15 cellular contexts compared by ENCODE assay signal in genomic region chr2:10372862-10373240, GRCh38.
A peak's percentile ranks its signal among the peaks of the same experiment; 100 is the strongest.
DNase-seq lines count a peak whose midpoint lies in the region; ATAC-seq, FAIRE-seq and TF ChIP-seq lines count a peak whose summit lies in the region.
"Had no signal": no experiment of that assay in that cellular context is flagged by ENCODE, and none has a peak within 500 bp of the region (broad histone marks: within the 10 kb centered on the region; RNA-seq: fewer than 3 reads in every experiment).

No MANE protein-coding gene starts in this region.

- no peak overlapping the region for H3K4me3 Mint-ChIP-seq in MCF 10A (ENCODE audit: unreplicated experiment)
- no peak overlapping the region for H3K4me3 Mint-ChIP-seq in brain
- H3K4me3 Mint-ChIP-seq in neural crest cell = no peak overlapping the region

- H3K4me1 Mint-ChIP-seq in MCF 10A (ENCODE audit: insufficient read depth, unreplicated experiment) (peaks cover 19% of the 10 kb centered on the region), brain (peaks cover 60% of the 10 kb centered on the region), neural crest cell (peaks cover 45% of the 10 kb centered on the region)

- CTCF ChIA-PET in MCF 10A (lab: Yijun Ruan, JAX) = interaction anchor here (0.6 kb wide), 1 partner anchor 239 kb away, joined by 4 read pairs; no protein-coding TSS in a partner anchor

- FAIRE-seq in urothelium cell line (lab: Jason Lieb, UNC) = no peak
- FAIRE-seq: A204.1 had no signal

- H3K36me3 ChIP-seq in breast epithelium = no peaks in the 10 kb centered on the region
- H3K36me3 ChIP-seq in WERI-Rb-1 = no peaks in the 10 kb centered on the region; the same call in 1 of the 2 replicates
- no peaks in the 10 kb centered on the region for H3K36me3 ChIP-seq in mucosa of descending colon (ENCODE audit: low read depth)

- no peak for TF ChIP-seq POLR2A in breast epithelium (IDR thresholded peaks at IDR 0.05)

- intact Hi-C loops in MCF 10A (cut with micrococcal nuclease) = no loop called here
- intact Hi-C loops in breast epithelium (cut with DNase I; ENCODE audit: low total_unique reads) = no loop called here
- intact Hi-C loops in mucosa of descending colon (cut with DNase I, micrococcal nuclease) = no loop called here

- H3K9me3 ChIP-seq in breast epithelium (no peaks in the 10 kb centered on the region), WERI-Rb-1 (ENCODE audit: severe bottlenecking) (no peaks in the 10 kb centered on the region), mucosa of descending colon (no peaks in the 10 kb centered on the region)
- H3K9me3 ChIP-seq: Peyer's patch had no signal

- TF ChIP-seq CTCF in MCF 10A (IDR thresholded peaks at IDR 0.05; ENCODE audit: unreplicated experiment) = no peak
- TF ChIP-seq CTCF in breast epithelium (IDR thresholded peaks at IDR 0.05) = no peak
- no peak for TF ChIP-seq CTCF in brain (conservative IDR thresholded peaks at IDR 0.05)
- TF ChIP-seq CTCF in neural crest cell (conservative IDR thresholded peaks at IDR 0.05) = no peak
- no peak for TF ChIP-seq CTCF in WERI-Rb-1 (IDR thresholded peaks at IDR 0.05; ENCODE audit: low read depth, low read length)
- TF ChIP-seq CTCF in mucosa of descending colon (IDR thresholded peaks at IDR 0.05) = no peak

- H3K27ac ChIP-seq in breast epithelium (no peak overlapping the region), WERI-Rb-1 (no peak overlapping the region)
- H3K27ac ChIP-seq: Peyer's patch had no signal

- DNase-seq in MCF 10A (ENCODE audit: unreplicated experiment) (no peak), breast epithelium (ENCODE audit: low spot score in 2 of 2) (no peak), neural crest cell (ENCODE audit: low read depth, low spot score) (no peak), WERI-Rb-1 (no peak), urothelium cell line (ENCODE audit: low spot score) (no peak), mucosa of descending colon (no peak)
- DNase-seq in effector CD8-positive, alpha-beta T cell (lab: John Stamatoyannopoulos, UW) = no peak
- DNase-seq: GF-D8, GOT3, NCI-H2029, NCI-H510A, Peyer's patch, SHP77 had no signal

- no TSS peak for BruUV-seq in MCF 10A (replicated peaks; lab: Mats Ljungman, UMichigan)

- ATAC-seq in mucosa of descending colon = no peak

- H3K27me3 Mint-ChIP-seq in MCF 10A (ENCODE audit: insufficient read depth, unreplicated experiment) (no peaks in the 10 kb centered on the region), brain (no peaks in the 10 kb centered on the region), neural crest cell (ENCODE audit: low read depth) (no peaks in the 10 kb centered on the region)

- no peaks in the 10 kb centered on the region for H3K4me1 ChIP-seq in breast epithelium
- peaks cover 5% of the 10 kb centered on the region for H3K4me1 ChIP-seq in mucosa of descending colon (ENCODE audit: low read depth)

- H3K27ac Mint-ChIP-seq in MCF 10A (ENCODE audit: low read depth, unreplicated experiment) = peak overlapping the region; percentile 23
- peak overlapping the region in 4 of 5 experiments; percentile 51 to 90 (median 56) for H3K27ac Mint-ChIP-seq in brain
- H3K27ac Mint-ChIP-seq in neural crest cell (ENCODE audit: unreplicated experiment) = peak overlapping the region; percentile 71

- H3K9me3 Mint-ChIP-seq in MCF 10A (ENCODE audit: unreplicated experiment) = no peaks in the 10 kb centered on the region
- no peaks in the 10 kb centered on the region for H3K9me3 Mint-ChIP-seq in brain
- no peaks in the 10 kb centered on the region for H3K9me3 Mint-ChIP-seq in neural crest cell

- H3K27me3 ChIP-seq in breast epithelium (no peaks in the 10 kb centered on the region), WERI-Rb-1 (ENCODE audit: insufficient read depth, low read depth, severe bottlenecking) (no peaks in the 10 kb centered on the region)
- H3K27me3 ChIP-seq: Peyer's patch had no signal

- POLR2A ChIA-PET in MCF 10A (lab: Yijun Ruan, JAX) = no interaction called here

- H3K36me3 Mint-ChIP-seq in MCF 10A (ENCODE audit: insufficient read depth, unreplicated experiment) = peaks cover 14% of the 10 kb centered on the region
- H3K36me3 Mint-ChIP-seq in brain = no peaks in the 10 kb centered on the region
- no peaks in the 10 kb centered on the region for H3K36me3 Mint-ChIP-seq in neural crest cell (ENCODE audit: low read depth)

- no peak overlapping the region for H3K4me3 ChIP-seq in breast epithelium
- H3K4me3 ChIP-seq in WERI-Rb-1 (ENCODE audit: low read depth, low read length) = no peak overlapping the region
- no peak overlapping the region for H3K4me3 ChIP-seq in mucosa of descending colon
- H3K4me3 ChIP-seq: Peyer's patch had no signal
